8 cellular contexts compared by ENCODE assay signal in genomic region chr10:63515002-63515763, GRCh38. TPM values are rescaled to one million over a fixed set of nuclear protein-coding genes. Genes with fewer than 3 reads are reported as not detected.
DNase-seq lines count a peak whose midpoint lies in the region; ATAC-seq and TF ChIP-seq lines count a peak whose summit lies in the region.

No MANE protein-coding gene starts in this region.

- H3K27me3 ChIP-seq in effector memory CD4-positive, alpha-beta T cell (replicated peaks; ENCODE audit: control insufficient read depth, insufficient read depth, low read length, poor library complexity, severe bottlenecking), result no peaks in the 10 kb centered on the region

- H3K4me1 Mint-ChIP-seq in activated T-cell treated with anti-CD3 and anti-CD28 coated beads, Interleukin-2, amount 50 U/mL, for 72 hours (ENCODE audit: low read depth), result peaks cover 55% of the 10 kb centered on the region

- no peaks in the 10 kb centered on the region for H3K4me1 ChIP-seq in urinary bladder (ENCODE audit: insufficient read depth)
- peaks cover 27% of the 10 kb centered on the region for H3K4me1 ChIP-seq in effector memory CD4-positive, alpha-beta T cell (ENCODE audit: control insufficient read depth, insufficient read depth, low read length, poor library complexity, severe bottlenecking)

- no peaks in the 10 kb centered on the region for H3K27me3 Mint-ChIP-seq in activated T-cell treated with anti-CD3 and anti-CD28 coated beads, Interleukin-2, amount 50 U/mL, for 72 hours (ENCODE audit: low read depth)

- peak overlapping the region; percentile 28 to 62 for H3K4me3 Mint-ChIP-seq in activated T-cell treated with anti-CD3 and anti-CD28 coated beads, Interleukin-2, amount 50 U/mL, for 72 hours

- H3K4me3 ChIP-seq in AG09309 (ENCODE audit: control insufficient read depth, low read depth, low read length), result no peak overlapping the region; the same call in 1 of the 2 replicates
- H3K4me3 ChIP-seq in urinary bladder (ENCODE audit: low read depth, low read length), result no peak overlapping the region
- H3K4me3 ChIP-seq in effector memory CD4-positive, alpha-beta T cell (ENCODE audit: insufficient read depth, low read depth, low read length, poor library complexity, severe bottlenecking), result no peak overlapping the region

- ATAC-seq in HG02642 (IDR thresholded peaks at IDR 0.05; ENCODE audit: poor library complexity, unreplicated experiment), result peak; percentile 42
- ATAC-seq in activated T-cell treated with anti-CD3 and anti-CD28 coated beads, Interleukin-2, amount 50 U/mL, for 72 hours (replicated peaks in 1 of 2), result peak; percentile 62 to 65

- DNase-seq in AG09309 (ENCODE audit: low read depth) (peak; percentile 37), hepatic stellate cell (ENCODE audit: low spot score) (peak; percentile 51), COLO668 (lab: John Stamatoyannopoulos, UW; ENCODE audit: unreplicated experiment) (no peak), DMS53 treated with DMSO at 0.1 percent for 48 hours (lab: John Stamatoyannopoulos, UW; ENCODE audit: unreplicated experiment) (no peak)
- DNase-seq in activated T-cell treated with anti-CD3 and anti-CD28 coated beads, Interleukin-2, amount 50 U/mL, for 72 hours, result peak in 1 of 2 donors; percentile 10
- DNase-seq in effector memory CD4-positive, alpha-beta T cell, result no peak

- no peaks in the 10 kb centered on the region for H3K36me3 ChIP-seq in urinary bladder (ENCODE audit: insufficient read depth)
- no peaks in the 10 kb centered on the region for H3K36me3 ChIP-seq in effector memory CD4-positive, alpha-beta T cell (ENCODE audit: control insufficient read depth, insufficient read depth, low read length)

- H3K36me3 Mint-ChIP-seq in activated T-cell treated with anti-CD3 and anti-CD28 coated beads, Interleukin-2, amount 50 U/mL, for 72 hours (ENCODE audit: insufficient read depth in 2 of 2), result peaks cover 3 to 5% of the 10 kb centered on the region in 2 donors

- H3K27ac ChIP-seq in urinary bladder (ENCODE audit: low read depth), result peak overlapping the region; percentile 68
- no peak overlapping the region for H3K27ac ChIP-seq in effector memory CD4-positive, alpha-beta T cell (ENCODE audit: insufficient read depth, low read length, poor library complexity, severe bottlenecking)

- peaks cover 0 to 3% of the 10 kb centered on the region in 2 donors for H3K9me3 Mint-ChIP-seq in activated T-cell treated with anti-CD3 and anti-CD28 coated beads, Interleukin-2, amount 50 U/mL, for 72 hours

- no peak for TF ChIP-seq CTCF in AG09309 (IDR thresholded peaks at IDR 0.05; ENCODE audit: control insufficient read depth, insufficient read depth, low read depth, low read length, missing control alignments)

- 33% methylated on average over 5 of the region's 5 CpGs for WGBS in urinary bladder

- no peaks in the 10 kb centered on the region for H3K9me3 ChIP-seq in effector memory CD4-positive, alpha-beta T cell (ENCODE audit: control insufficient read depth, low read length)

- H3K27ac Mint-ChIP-seq in activated T-cell treated with anti-CD3 and anti-CD28 coated beads, Interleukin-2, amount 50 U/mL, for 72 hours, result no peak overlapping the region

RNA-seq across cellular contexts. Expression of gene REEP3, which starts 6.0 kb away (rescaled TPM):
- 10 to 100 TPM; 19.0 to 22.1 TPM for total RNA-seq in activated T-cell treated with anti-CD3 and anti-CD28 coated beads, Interleukin-2, amount 50 U/mL, for 72 hours
- total RNA-seq in urinary bladder, result 82.6 TPM
- 25.3 TPM for polyA plus RNA-seq in urinary bladder

RNA-seq across cellular contexts. Expression of gene JMJD1C, which starts 49.4 kb away (rescaled TPM):
- 10 to 100 TPM; 67.3 to 67.5 TPM for total RNA-seq in activated T-cell treated with anti-CD3 and anti-CD28 coated beads, Interleukin-2, amount 50 U/mL, for 72 hours
- 273 TPM for total RNA-seq in urinary bladder
- polyA plus RNA-seq in urinary bladder, result 27.8 TPM

Comparison
In these comparisons a context has a peak if more than half of its experiments do, and no peak if none do; other contexts are left out.
1. DNase-seq: peak in AG09309 (single experiment) and hepatic stellate cell (single experiment); none in COLO668 (single experiment), effector memory CD4-positive, alpha-beta T cell (0 of 3) and DMS53 treated with DMSO at 0.1 percent for 48 hours (single experiment).